ENCODE assay signal across 2 cellular contexts in the genomic region with DNA sequence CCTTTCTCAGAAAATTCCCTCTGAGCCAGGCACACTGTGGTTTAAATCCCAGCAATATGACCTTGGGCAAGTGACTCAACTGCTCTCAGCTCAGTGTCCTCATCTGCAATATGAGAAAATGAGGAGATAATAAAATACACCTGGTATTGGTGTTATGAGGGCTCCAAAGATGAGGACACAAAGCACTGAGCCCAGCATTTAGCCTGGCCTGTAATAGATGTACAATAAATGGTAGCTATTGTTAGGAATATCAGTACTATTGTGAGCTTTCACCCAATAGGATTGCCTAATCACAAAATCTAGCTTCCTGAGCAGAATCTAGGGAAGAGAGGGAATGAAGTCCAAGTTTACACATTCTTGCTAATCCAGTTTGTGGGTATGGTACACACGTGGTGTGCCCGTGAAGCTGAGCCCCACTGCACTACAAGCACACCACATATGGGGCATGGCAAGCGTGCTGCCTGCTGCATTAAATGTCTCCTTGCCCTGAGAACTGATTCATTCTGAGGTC.
TF ChIP-seq lines count a peak whose summit lies in the region.

No MANE protein-coding gene starts in this region.

TF ChIP-seq in K562, 482 proteins besides CTCF, POLR2A, EP300 and RAD21 (continues in another document):
- no peak for TF ChIP-seq CEBPG (CRISPR knock-in tag; IDR thresholded peaks at IDR 0.05)
- TF ChIP-seq CEBPG (tag; conservative IDR thresholded peaks at IDR 0.05 in 1 of 2, IDR thresholded peaks at IDR 0.05 in 1 of 2) = 0 out of 4 replicates have a peak, but pooled peaks of 1 of the 2 experiments have one; percentile 29
- peak; percentile 28 for TF ChIP-seq TBP (optimal IDR thresholded peaks at IDR 0.05; ENCODE audit: low read depth, low read length)
- TF ChIP-seq ZNF232 (CRISPR knock-in tag; IDR thresholded peaks at IDR 0.05) = no peak
- no peak for TF ChIP-seq OTX1 (CRISPR knock-in tag; IDR thresholded peaks at IDR 0.05)
- TF ChIP-seq, protein P1, sequence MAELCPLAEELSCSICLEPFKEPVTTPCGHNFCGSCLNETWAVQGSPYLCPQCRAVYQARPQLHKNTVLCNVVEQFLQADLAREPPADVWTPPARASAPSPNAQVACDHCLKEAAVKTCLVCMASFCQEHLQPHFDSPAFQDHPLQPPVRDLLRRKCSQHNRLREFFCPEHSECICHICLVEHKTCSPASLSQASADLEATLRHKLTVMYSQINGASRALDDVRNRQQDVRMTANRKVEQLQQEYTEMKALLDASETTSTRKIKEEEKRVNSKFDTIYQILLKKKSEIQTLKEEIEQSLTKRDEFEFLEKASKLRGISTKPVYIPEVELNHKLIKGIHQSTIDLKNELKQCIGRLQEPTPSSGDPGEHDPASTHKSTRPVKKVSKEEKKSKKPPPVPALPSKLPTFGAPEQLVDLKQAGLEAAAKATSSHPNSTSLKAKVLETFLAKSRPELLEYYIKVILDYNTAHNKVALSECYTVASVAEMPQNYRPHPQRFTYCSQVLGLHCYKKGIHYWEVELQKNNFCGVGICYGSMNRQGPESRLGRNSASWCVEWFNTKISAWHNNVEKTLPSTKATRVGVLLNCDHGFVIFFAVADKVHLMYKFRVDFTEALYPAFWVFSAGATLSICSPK (IDR thresholded peaks at IDR 0.05; ENCODE audit: borderline replicate concordance) = no peak
- TF ChIP-seq, protein P2, sequence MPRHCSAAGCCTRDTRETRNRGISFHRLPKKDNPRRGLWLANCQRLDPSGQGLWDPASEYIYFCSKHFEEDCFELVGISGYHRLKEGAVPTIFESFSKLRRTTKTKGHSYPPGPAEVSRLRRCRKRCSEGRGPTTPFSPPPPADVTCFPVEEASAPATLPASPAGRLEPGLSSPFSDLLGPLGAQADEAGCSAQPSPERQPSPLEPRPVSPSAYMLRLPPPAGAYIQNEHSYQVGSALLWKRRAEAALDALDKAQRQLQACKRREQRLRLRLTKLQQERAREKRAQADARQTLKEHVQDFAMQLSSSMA (CRISPR knock-in tag; IDR thresholded peaks at IDR 0.05) = no peak
- TF ChIP-seq, protein P3, sequence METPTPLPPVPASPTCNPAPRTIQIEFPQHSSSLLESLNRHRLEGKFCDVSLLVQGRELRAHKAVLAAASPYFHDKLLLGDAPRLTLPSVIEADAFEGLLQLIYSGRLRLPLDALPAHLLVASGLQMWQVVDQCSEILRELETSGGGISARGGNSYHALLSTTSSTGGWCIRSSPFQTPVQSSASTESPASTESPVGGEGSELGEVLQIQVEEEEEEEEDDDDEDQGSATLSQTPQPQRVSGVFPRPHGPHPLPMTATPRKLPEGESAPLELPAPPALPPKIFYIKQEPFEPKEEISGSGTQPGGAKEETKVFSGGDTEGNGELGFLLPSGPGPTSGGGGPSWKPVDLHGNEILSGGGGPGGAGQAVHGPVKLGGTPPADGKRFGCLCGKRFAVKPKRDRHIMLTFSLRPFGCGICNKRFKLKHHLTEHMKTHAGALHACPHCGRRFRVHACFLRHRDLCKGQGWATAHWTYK (CRISPR knock-in tag; IDR thresholded peaks at IDR 0.05) = no peak
- TF ChIP-seq, protein P4, sequence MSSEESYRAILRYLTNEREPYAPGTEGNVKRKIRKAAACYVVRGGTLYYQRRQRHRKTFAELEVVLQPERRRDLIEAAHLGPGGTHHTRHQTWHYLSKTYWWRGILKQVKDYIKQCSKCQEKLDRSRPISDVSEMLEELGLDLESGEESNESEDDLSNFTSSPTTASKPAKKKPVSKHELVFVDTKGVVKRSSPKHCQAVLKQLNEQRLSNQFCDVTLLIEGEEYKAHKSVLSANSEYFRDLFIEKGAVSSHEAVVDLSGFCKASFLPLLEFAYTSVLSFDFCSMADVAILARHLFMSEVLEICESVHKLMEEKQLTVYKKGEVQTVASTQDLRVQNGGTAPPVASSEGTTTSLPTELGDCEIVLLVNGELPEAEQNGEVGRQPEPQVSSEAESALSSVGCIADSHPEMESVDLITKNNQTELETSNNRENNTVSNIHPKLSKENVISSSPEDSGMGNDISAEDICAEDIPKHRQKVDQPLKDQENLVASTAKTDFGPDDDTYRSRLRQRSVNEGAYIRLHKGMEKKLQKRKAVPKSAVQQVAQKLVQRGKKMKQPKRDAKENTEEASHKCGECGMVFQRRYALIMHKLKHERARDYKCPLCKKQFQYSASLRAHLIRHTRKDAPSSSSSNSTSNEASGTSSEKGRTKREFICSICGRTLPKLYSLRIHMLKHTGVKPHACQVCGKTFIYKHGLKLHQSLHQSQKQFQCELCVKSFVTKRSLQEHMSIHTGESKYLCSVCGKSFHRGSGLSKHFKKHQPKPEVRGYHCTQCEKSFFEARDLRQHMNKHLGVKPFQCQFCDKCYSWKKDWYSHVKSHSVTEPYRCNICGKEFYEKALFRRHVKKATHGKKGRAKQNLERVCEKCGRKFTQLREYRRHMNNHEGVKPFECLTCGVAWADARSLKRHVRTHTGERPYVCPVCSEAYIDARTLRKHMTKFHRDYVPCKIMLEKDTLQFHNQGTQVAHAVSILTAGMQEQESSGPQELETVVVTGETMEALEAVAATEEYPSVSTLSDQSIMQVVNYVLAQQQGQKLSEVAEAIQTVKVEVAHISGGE (CRISPR knock-in tag; IDR thresholded peaks at IDR 0.05) = no peak
- TF ChIP-seq SMARCC2 (IDR thresholded peaks at IDR 0.05; ENCODE audit: low read depth) = no peak
- no peak for TF ChIP-seq ZNF785 (CRISPR knock-in tag; IDR thresholded peaks at IDR 0.05)
- TF ChIP-seq, protein P5, sequence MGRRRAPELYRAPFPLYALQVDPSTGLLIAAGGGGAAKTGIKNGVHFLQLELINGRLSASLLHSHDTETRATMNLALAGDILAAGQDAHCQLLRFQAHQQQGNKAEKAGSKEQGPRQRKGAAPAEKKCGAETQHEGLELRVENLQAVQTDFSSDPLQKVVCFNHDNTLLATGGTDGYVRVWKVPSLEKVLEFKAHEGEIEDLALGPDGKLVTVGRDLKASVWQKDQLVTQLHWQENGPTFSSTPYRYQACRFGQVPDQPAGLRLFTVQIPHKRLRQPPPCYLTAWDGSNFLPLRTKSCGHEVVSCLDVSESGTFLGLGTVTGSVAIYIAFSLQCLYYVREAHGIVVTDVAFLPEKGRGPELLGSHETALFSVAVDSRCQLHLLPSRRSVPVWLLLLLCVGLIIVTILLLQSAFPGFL (CRISPR knock-in tag; IDR thresholded peaks at IDR 0.05) = no peak
- TF ChIP-seq SRSF3 (IDR thresholded peaks at IDR 0.05; ENCODE audit: insufficient read depth, low read length) = no peak
- TF ChIP-seq ETV6 (IDR thresholded peaks at IDR 0.05; ENCODE audit: borderline replicate concordance in 1 of 2, low read depth in 2 of 2, low read length in 1 of 2) = no peak
- TF ChIP-seq ETV6 (CRISPR knock-in tag; IDR thresholded peaks at IDR 0.05; ENCODE audit: borderline replicate concordance) = no peak
- TF ChIP-seq MAZ (CRISPR knock-in tag; conservative IDR thresholded peaks at IDR 0.05 in 1 of 2, IDR thresholded peaks at IDR 0.05 in 1 of 2) = no peak
- TF ChIP-seq, protein P6, sequence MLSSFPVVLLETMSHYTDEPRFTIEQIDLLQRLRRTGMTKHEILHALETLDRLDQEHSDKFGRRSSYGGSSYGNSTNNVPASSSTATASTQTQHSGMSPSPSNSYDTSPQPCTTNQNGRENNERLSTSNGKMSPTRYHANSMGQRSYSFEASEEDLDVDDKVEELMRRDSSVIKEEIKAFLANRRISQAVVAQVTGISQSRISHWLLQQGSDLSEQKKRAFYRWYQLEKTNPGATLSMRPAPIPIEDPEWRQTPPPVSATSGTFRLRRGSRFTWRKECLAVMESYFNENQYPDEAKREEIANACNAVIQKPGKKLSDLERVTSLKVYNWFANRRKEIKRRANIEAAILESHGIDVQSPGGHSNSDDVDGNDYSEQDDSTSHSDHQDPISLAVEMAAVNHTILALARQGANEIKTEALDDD (IDR thresholded peaks at IDR 0.05) = no peak
- TF ChIP-seq HLTF (IDR thresholded peaks at IDR 0.05) = no peak

TF ChIP-seq in HepG2, 621 proteins besides CTCF, POLR2A, EP300 and RAD21 (continues in another document):
- TF ChIP-seq, protein P7, sequence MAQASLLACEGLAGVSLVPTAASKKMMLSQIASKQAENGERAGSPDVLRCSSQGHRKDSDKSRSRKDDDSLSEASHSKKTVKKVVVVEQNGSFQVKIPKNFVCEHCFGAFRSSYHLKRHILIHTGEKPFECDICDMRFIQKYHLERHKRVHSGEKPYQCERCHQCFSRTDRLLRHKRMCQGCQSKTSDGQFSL (CRISPR knock-in tag; IDR thresholded peaks at IDR 0.05) = no peak
- TF ChIP-seq CBX5 (CRISPR knock-in tag; IDR thresholded peaks at IDR 0.05; ENCODE audit: borderline replicate concordance) = peak; percentile 88; the same call in 1 of the 2 replicates
- TF ChIP-seq ZNF382 (CRISPR knock-in tag; IDR thresholded peaks at IDR 0.05; ENCODE audit: borderline replicate concordance) = no peak
- TF ChIP-seq HDAC2 (CRISPR knock-in tag; IDR thresholded peaks at IDR 0.05) = peak; percentile 97
- TF ChIP-seq, protein P8, sequence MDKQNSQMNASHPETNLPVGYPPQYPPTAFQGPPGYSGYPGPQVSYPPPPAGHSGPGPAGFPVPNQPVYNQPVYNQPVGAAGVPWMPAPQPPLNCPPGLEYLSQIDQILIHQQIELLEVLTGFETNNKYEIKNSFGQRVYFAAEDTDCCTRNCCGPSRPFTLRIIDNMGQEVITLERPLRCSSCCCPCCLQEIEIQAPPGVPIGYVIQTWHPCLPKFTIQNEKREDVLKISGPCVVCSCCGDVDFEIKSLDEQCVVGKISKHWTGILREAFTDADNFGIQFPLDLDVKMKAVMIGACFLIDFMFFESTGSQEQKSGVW (CRISPR knock-in tag; IDR thresholded peaks at IDR 0.05; ENCODE audit: borderline replicate concordance) = no peak
- TF ChIP-seq ZNF235 (CRISPR knock-in tag; IDR thresholded peaks at IDR 0.05; ENCODE audit: borderline replicate concordance) = no peak
- no peak for TF ChIP-seq ZNF841 (CRISPR knock-in tag; IDR thresholded peaks at IDR 0.05; ENCODE audit: borderline replicate concordance)
- TF ChIP-seq KDM6A (CRISPR knock-in tag; IDR thresholded peaks at IDR 0.05; ENCODE audit: low read depth) = peak; percentile 79; the same call in 1 of the 2 replicates
- no peak for TF ChIP-seq WIZ (CRISPR knock-in tag; IDR thresholded peaks at IDR 0.05)
- TF ChIP-seq ZNF335 (CRISPR knock-in tag; IDR thresholded peaks at IDR 0.05) = no peak
- no peak for TF ChIP-seq TCF12 (IDR thresholded peaks at IDR 0.05)
- no peak for TF ChIP-seq TCF12 (CRISPR knock-in tag; IDR thresholded peaks at IDR 0.05)
- no peak for TF ChIP-seq ZFYVE20 (CRISPR knock-in tag; IDR thresholded peaks at IDR 0.05; ENCODE audit: borderline replicate concordance, low read depth)
- TF ChIP-seq TBL1XR1 (IDR thresholded peaks at IDR 0.05; ENCODE audit: borderline replicate concordance, low read length, partially characterized antibody) = peak; percentile 88
- TF ChIP-seq, protein P9, sequence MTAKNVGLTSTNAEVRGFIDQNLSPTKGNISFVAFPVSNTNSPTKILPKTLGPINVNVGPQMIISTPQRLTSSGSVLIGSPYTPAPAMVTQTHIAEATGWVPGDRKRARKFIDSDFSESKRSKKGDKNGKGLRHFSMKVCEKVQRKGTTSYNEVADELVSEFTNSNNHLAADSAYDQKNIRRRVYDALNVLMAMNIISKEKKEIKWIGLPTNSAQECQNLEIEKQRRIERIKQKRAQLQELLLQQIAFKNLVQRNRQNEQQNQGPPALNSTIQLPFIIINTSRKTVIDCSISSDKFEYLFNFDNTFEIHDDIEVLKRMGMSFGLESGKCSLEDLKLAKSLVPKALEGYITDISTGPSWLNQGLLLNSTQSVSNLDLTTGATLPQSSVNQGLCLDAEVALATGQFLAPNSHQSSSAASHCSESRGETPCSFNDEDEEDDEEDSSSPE (CRISPR knock-in tag; IDR thresholded peaks at IDR 0.05) = peak; percentile 44; the same call in 1 of the 2 replicates
- TF ChIP-seq, protein P10, sequence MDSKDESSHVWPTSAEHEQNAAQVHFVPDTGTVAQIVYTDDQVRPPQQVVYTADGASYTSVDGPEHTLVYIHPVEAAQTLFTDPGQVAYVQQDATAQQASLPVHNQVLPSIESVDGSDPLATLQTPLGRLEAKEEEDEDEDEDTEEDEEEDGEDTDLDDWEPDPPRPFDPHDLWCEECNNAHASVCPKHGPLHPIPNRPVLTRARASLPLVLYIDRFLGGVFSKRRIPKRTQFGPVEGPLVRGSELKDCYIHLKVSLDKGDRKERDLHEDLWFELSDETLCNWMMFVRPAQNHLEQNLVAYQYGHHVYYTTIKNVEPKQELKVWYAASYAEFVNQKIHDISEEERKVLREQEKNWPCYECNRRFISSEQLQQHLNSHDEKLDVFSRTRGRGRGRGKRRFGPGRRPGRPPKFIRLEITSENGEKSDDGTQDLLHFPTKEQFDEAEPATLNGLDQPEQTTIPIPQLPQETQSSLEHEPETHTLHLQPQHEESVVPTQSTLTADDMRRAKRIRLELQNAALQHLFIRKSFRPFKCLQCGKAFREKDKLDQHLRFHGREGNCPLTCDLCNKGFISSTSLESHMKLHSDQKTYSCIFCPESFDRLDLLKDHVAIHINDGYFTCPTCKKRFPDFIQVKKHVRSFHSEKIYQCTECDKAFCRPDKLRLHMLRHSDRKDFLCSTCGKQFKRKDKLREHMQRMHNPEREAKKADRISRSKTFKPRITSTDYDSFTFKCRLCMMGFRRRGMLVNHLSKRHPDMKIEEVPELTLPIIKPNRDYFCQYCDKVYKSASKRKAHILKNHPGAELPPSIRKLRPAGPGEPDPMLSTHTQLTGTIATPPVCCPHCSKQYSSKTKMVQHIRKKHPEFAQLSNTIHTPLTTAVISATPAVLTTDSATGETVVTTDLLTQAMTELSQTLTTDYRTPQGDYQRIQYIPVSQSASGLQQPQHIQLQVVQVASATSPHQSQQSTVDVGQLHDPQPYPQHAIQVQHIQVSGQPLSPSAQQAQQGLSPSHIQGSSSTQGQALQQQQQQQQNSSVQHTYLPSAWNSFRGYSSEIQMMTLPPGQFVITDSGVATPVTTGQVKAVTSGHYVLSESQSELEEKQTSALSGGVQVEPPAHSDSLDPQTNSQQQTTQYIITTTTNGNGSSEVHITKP (CRISPR knock-in tag; IDR thresholded peaks at IDR 0.05; ENCODE audit: low read depth) = peak; percentile 69; the same call in 1 of the 2 replicates
- TF ChIP-seq, protein P11, sequence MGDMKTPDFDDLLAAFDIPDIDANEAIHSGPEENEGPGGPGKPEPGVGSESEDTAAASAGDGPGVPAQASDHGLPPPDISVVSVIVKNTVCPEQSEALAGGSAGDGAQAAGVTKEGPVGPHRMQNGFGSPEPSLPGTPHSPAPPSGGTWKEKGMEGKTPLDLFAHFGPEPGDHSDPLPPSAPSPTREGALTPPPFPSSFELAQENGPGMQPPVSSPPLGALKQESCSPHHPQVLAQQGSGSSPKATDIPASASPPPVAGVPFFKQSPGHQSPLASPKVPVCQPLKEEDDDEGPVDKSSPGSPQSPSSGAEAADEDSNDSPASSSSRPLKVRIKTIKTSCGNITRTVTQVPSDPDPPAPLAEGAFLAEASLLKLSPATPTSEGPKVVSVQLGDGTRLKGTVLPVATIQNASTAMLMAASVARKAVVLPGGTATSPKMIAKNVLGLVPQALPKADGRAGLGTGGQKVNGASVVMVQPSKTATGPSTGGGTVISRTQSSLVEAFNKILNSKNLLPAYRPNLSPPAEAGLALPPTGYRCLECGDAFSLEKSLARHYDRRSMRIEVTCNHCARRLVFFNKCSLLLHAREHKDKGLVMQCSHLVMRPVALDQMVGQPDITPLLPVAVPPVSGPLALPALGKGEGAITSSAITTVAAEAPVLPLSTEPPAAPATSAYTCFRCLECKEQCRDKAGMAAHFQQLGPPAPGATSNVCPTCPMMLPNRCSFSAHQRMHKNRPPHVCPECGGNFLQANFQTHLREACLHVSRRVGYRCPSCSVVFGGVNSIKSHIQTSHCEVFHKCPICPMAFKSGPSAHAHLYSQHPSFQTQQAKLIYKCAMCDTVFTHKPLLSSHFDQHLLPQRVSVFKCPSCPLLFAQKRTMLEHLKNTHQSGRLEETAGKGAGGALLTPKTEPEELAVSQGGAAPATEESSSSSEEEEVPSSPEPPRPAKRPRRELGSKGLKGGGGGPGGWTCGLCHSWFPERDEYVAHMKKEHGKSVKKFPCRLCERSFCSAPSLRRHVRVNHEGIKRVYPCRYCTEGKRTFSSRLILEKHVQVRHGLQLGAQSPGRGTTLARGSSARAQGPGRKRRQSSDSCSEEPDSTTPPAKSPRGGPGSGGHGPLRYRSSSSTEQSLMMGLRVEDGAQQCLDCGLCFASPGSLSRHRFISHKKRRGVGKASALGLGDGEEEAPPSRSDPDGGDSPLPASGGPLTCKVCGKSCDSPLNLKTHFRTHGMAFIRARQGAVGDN (CRISPR knock-in tag; IDR thresholded peaks at IDR 0.05) = no peak; the same call in 1 of the 2 replicates
- no peak for TF ChIP-seq SETDB1 (CRISPR knock-in tag; IDR thresholded peaks at IDR 0.05; ENCODE audit: borderline replicate concordance)
- TF ChIP-seq ZNF354B (CRISPR knock-in tag; IDR thresholded peaks at IDR 0.05) = no peak
